Comparison of ENCODE assay signal across 33 cellular contexts in genomic region chr12:13547283-13547682, GRCh38.
"Had no signal": no experiment of that assay in that cellular context is flagged by ENCODE, and none has a peak within 500 bp of the region (broad histone marks: within the 10 kb centered on the region; RNA-seq: fewer than 3 reads in every experiment).

No MANE protein-coding gene starts in this region.

- H3K4me3 ChIP-seq: adrenal gland, ascending aorta, body of pancreas, breast epithelium, cardiac muscle cell had no signal

- H3K4me1 ChIP-seq: adrenal gland, ascending aorta, body of pancreas, breast epithelium had no signal

- H3K27me3 ChIP-seq: adrenal gland, ascending aorta, body of pancreas, brain microvascular endothelial cell, breast epithelium, cardiac muscle cell had no signal

- H3K9me3 ChIP-seq: adrenal gland, ascending aorta, body of pancreas, breast epithelium had no signal

- H3K36me3 ChIP-seq: adrenal gland, ascending aorta, brain microvascular endothelial cell, breast epithelium, cardiac muscle cell had no signal

- ATAC-seq: activated naive CD4-positive, alpha-beta T cell treated with anti-CD3 and anti-CD28 coated beads, Interleukin-2, amount 50 U/mL, for 72 hours; activated naive CD8-positive, alpha-beta T cell treated with anti-CD3 and anti-CD28 coated beads, Interleukin-2, amount 50 U/mL, for 24 hours; activated T-cell treated with anti-CD3 and anti-CD28 coated beads, Interleukin-2, amount 50 U/mL, for 4 hours; activated T-cell treated with anti-CD3 and anti-CD28 coated beads, Interleukin-2, amount 50 U/mL, for 72 hours; activated T-helper 17 cell treated with anti-CD3 and anti-CD28 coated beads, Interleukin-2, amount 50 U/mL, for 72 hours; body of pancreas had no signal

- DNase-seq: activated effector memory CD4-positive, alpha-beta T cell treated with anti-CD3 and anti-CD28 coated beads, Interleukin-2, amount 50 U/mL, for 16 hours; activated effector memory CD4-positive, alpha-beta T cell treated with Interleukin-2 at 50 U/mL for 16 hours; activated gamma-delta T cell; activated gamma-delta T cell treated with Interleukin-2 at 50 U/mL for 16 hours; activated naive CD4-positive, alpha-beta T cell; activated naive CD4-positive, alpha-beta T cell treated with anti-CD3 and anti-CD28 coated beads for 36 hours; activated naive CD4-positive, alpha-beta T cell treated with anti-CD3 and anti-CD28 coated beads, Interleukin-2, amount 10 ng/mL, durations not matched to agents 7 days and 5 days; activated naive CD4-positive, alpha-beta T cell treated with anti-CD3 and anti-CD28 coated beads, Interleukin-2, amount 50 U/mL, for 16 hours; activated naive CD4-positive, alpha-beta T cell treated with Interleukin-2 at 50 U/mL for 16 hours; activated naive CD8-positive, alpha-beta T cell treated with anti-CD3 and anti-CD28 coated beads for 36 hours; activated naive CD8-positive, alpha-beta T cell treated with anti-CD3 and anti-CD28 coated beads, Interleukin-2, amount 10 ng/mL, durations not matched to agents 7 days and 5 days; activated naive CD8-positive, alpha-beta T cell treated with anti-CD3 and anti-CD28 coated beads, Interleukin-2, amount 50 U/mL, for 24 hours; activated T-cell treated with anti-CD3 and anti-CD28 coated beads, Interleukin-2, amount 50 U/mL, for 24 hours; activated T-cell treated with anti-CD3 and anti-CD28 coated beads, Interleukin-2, amount 50 U/mL, for 4 hours; activated T-cell treated with anti-CD3 and anti-CD28 coated beads, Interleukin-2, amount 50 U/mL, for 48 hours; activated T-cell treated with anti-CD3 and anti-CD28 coated beads, Interleukin-2, amount 50 U/mL, for 72 hours; adrenal gland; amniotic stem cell; amygdala; anterior cingulate cortex; aorta; body of pancreas; brain microvascular endothelial cell; caudate nucleus; central memory CD4-positive, alpha-beta T cell; cerebellar nuclear complex had no signal

- FAIRE-seq: astrocyte, bronchial epithelial cell had no signal

- H3K27ac ChIP-seq: adrenal gland, ascending aorta, body of pancreas, brain microvascular endothelial cell, breast epithelium, cardiac muscle cell had no signal
